27 cellular contexts compared by ENCODE assay signal in the genomic region with DNA sequence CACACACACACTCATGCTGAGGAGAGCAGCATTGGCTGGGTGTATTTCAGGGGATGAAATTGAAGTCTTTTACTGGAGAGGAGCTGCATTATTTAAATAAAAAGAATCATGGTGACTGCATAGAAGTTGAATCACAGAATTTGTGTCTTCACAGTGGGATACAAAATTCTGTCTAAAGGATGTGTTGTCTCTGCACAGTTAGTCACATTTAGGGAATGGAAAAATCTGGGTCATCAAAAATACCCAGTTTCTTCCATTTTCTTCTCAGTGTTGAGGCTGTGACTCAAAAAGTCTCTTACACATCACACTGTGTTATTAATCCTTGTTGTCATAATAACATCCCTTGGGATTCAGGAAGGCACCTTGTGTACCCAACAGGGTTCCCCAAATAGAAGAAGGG. TPM values are rescaled to one million over a fixed set of nuclear protein-coding genes. Genes with fewer than 3 reads are reported as not detected.
DNase-seq lines count a peak whose midpoint lies in the region; ATAC-seq and TF ChIP-seq lines count a peak whose summit lies in the region.
"Had no signal": no experiment of that assay in that cellular context is flagged by ENCODE, and none has a peak within 500 bp of the region (broad histone marks: within the 10 kb centered on the region; RNA-seq: fewer than 3 reads in every experiment).

No MANE protein-coding gene starts in this region.

- H3K4me3 ChIP-seq in fibroblast of mammary gland (ENCODE audit: control insufficient read depth, low read depth, low read length), result no peak overlapping the region
- H3K4me3 ChIP-seq: K562, MG63, SJSA1, skin epidermis, transverse colon had no signal

- no peak for TF ChIP-seq CTCF in fibroblast of mammary gland (conservative IDR thresholded peaks at IDR 0.05; ENCODE audit: control insufficient read depth, insufficient read depth, low read depth, low read length)
- no peak for TF ChIP-seq CTCF in mesothelial cell of epicardium (IDR thresholded peaks at IDR 0.05; ENCODE audit: unreplicated experiment)

- no peaks in the 10 kb centered on the region for H3K9me3 Mint-ChIP-seq in activated T-cell treated with anti-CD3 and anti-CD28 coated beads, Interleukin-2, amount 50 U/mL, for 72 hours
- H3K9me3 Mint-ChIP-seq in stimulated activated naive CD8-positive, alpha-beta T cell treated with anti-CD3 and anti-CD28 coated beads, Interleukin-15, amount 100 ng/mL, for 72 hours, result no peaks in the 10 kb centered on the region
- no peaks in the 10 kb centered on the region for H3K9me3 Mint-ChIP-seq in mesothelial cell of epicardium
- H3K9me3 Mint-ChIP-seq: activated naive CD8-positive, alpha-beta T cell treated with anti-CD3 and anti-CD28 coated beads, Interleukin-2, amount 10 ng/mL, durations not matched to agents 7 days and 5 days; CD8-positive, alpha-beta T cell; central memory CD8-positive, alpha-beta T cell; H9; natural killer cell had no signal

- no peaks in the 10 kb centered on the region for H3K36me3 Mint-ChIP-seq in activated T-cell treated with anti-CD3 and anti-CD28 coated beads, Interleukin-2, amount 50 U/mL, for 72 hours (ENCODE audit: insufficient read depth in 2 of 2)
- peaks cover 2% of the 10 kb centered on the region for H3K36me3 Mint-ChIP-seq in mesothelial cell of epicardium
- H3K36me3 Mint-ChIP-seq: activated naive CD8-positive, alpha-beta T cell treated with anti-CD3 and anti-CD28 coated beads, Interleukin-2, amount 10 ng/mL, durations not matched to agents 7 days and 5 days; CD8-positive, alpha-beta T cell; natural killer cell had no signal

- no peak overlapping the region for H3K27ac Mint-ChIP-seq in activated T-cell treated with anti-CD3 and anti-CD28 coated beads, Interleukin-2, amount 50 U/mL, for 72 hours
- no peak overlapping the region for H3K27ac Mint-ChIP-seq in stimulated activated naive CD8-positive, alpha-beta T cell treated with anti-CD3 and anti-CD28 coated beads, Interleukin-15, amount 100 ng/mL, for 72 hours
- no peak overlapping the region for H3K27ac Mint-ChIP-seq in mesothelial cell of epicardium
- H3K27ac Mint-ChIP-seq: activated naive CD8-positive, alpha-beta T cell treated with anti-CD3 and anti-CD28 coated beads, Interleukin-2, amount 10 ng/mL, durations not matched to agents 7 days and 5 days; B cell; CD8-positive, alpha-beta T cell; H9; natural killer cell; T-helper 17 cell had no signal

- H3K27me3 Mint-ChIP-seq in activated T-cell treated with anti-CD3 and anti-CD28 coated beads, Interleukin-2, amount 50 U/mL, for 72 hours (ENCODE audit: low read depth), result peaks cover 35% of the 10 kb centered on the region
- H3K27me3 Mint-ChIP-seq in stimulated activated naive CD8-positive, alpha-beta T cell treated with anti-CD3 and anti-CD28 coated beads, Interleukin-15, amount 100 ng/mL, for 72 hours, result peaks cover 13% of the 10 kb centered on the region
- H3K27me3 Mint-ChIP-seq in mesothelial cell of epicardium (ENCODE audit: low read depth), result no peaks in the 10 kb centered on the region

- peak; percentile 58 to 60 for ATAC-seq in activated T-cell treated with anti-CD3 and anti-CD28 coated beads, Interleukin-2, amount 50 U/mL, for 72 hours (replicated peaks in 1 of 2)
- ATAC-seq in stimulated activated naive CD8-positive, alpha-beta T cell treated with anti-CD3 and anti-CD28 coated beads, Interleukin-15, amount 100 ng/mL, for 72 hours, result peak; percentile 35
- ATAC-seq in GM21825 (IDR thresholded peaks at IDR 0.05; ENCODE audit: unreplicated experiment), result no peak
- ATAC-seq: CD8-positive, alpha-beta T cell; K562; natural killer cell; T-helper 17 cell had no signal

- H3K4me1 Mint-ChIP-seq in activated T-cell treated with anti-CD3 and anti-CD28 coated beads, Interleukin-2, amount 50 U/mL, for 72 hours (ENCODE audit: low read depth), result peaks cover 14% of the 10 kb centered on the region
- H3K4me1 Mint-ChIP-seq in stimulated activated naive CD8-positive, alpha-beta T cell treated with anti-CD3 and anti-CD28 coated beads, Interleukin-15, amount 100 ng/mL, for 72 hours, result peaks cover 7% of the 10 kb centered on the region
- no peaks in the 10 kb centered on the region for H3K4me1 Mint-ChIP-seq in mesothelial cell of epicardium
- H3K4me1 Mint-ChIP-seq: B cell; central memory CD8-positive, alpha-beta T cell; T-helper 17 cell had no signal

- no peak for DNase-seq in activated T-cell treated with anti-CD3 and anti-CD28 coated beads, Interleukin-2, amount 50 U/mL, for 72 hours
- DNase-seq in activated T-cell treated with anti-CD3 and anti-CD28 coated beads for 4 hours (no peak), RKO (ENCODE audit: low spot score) (peak; percentile 50), fibroblast of mammary gland (ENCODE audit: low read depth) (peak; percentile 53), mesothelial cell of epicardium (ENCODE audit: low spot score in 2 of 2, unreplicated experiment in 2 of 2) (no peak)
- no peak for DNase-seq in stimulated activated naive CD8-positive, alpha-beta T cell treated with anti-CD3 and anti-CD28 coated beads, Interleukin-15, amount 100 ng/mL, for 72 hours
- DNase-seq in stimulated activated CD4-positive, alpha-beta T cell treated with anti-CD3 and anti-CD28 coated beads, Interleukin-2, amount 100 ng/mL, for 48 hours, result no peak
- DNase-seq: activated CD4-positive, alpha-beta T cell treated with anti-CD3 and anti-CD28 coated beads for 4 hours; activated naive CD8-positive, alpha-beta T cell treated with anti-CD3 and anti-CD28 coated beads, Interleukin-2, amount 10 ng/mL, durations not matched to agents 7 days and 5 days; CD8-positive, alpha-beta T cell; DMS 273 treated with DMSO at 0.1 percent for 48 hours; H9; MG63; natural killer cell; NCI-H1417; NCI-H774; occipital lobe; RPMI8226; stimulated activated CD8-positive, alpha-beta memory T cell treated with anti-CD3 and anti-CD28 coated beads, Interleukin-4, amount 100 ng/mL, for 48 hours; T-helper 17 cell; transverse colon had no signal

- no peak overlapping the region for H3K4me3 Mint-ChIP-seq in activated T-cell treated with anti-CD3 and anti-CD28 coated beads, Interleukin-2, amount 50 U/mL, for 72 hours
- no peak overlapping the region for H3K4me3 Mint-ChIP-seq in stimulated activated naive CD8-positive, alpha-beta T cell treated with anti-CD3 and anti-CD28 coated beads, Interleukin-15, amount 100 ng/mL, for 72 hours
- no peak overlapping the region for H3K4me3 Mint-ChIP-seq in mesothelial cell of epicardium
- H3K4me3 Mint-ChIP-seq: activated naive CD8-positive, alpha-beta T cell treated with anti-CD3 and anti-CD28 coated beads, Interleukin-2, amount 10 ng/mL, durations not matched to agents 7 days and 5 days; B cell; CD8-positive, alpha-beta T cell; central memory CD8-positive, alpha-beta T cell; H9; natural killer cell; T-helper 17 cell had no signal

RNA-seq across cellular contexts. Expression of gene PAPSS2, which starts 10.9 kb away (rescaled TPM):
- under 1 TPM; 0.53 to 0.69 TPM for total RNA-seq in activated T-cell treated with anti-CD3 and anti-CD28 coated beads, Interleukin-2, amount 50 U/mL, for 72 hours
- total RNA-seq in mesothelial cell of epicardium, result 13.2 to 16.9 TPM (median 13.7 TPM) in 3 replicates
- total RNA-seq: B cell; CD8-positive, alpha-beta T cell had no signal

Comparison
In these comparisons a context has a peak if more than half of its experiments do, and no peak if none do; other contexts are left out.
1. DNase-seq: peak in RKO (single experiment) and fibroblast of mammary gland (single experiment); none in activated T-cell treated with anti-CD3 and anti-CD28 coated beads, Interleukin-2, amount 50 U/mL, for 72 hours (0 of 2), activated T-cell treated with anti-CD3 and anti-CD28 coated beads for 4 hours (single experiment), stimulated activated naive CD8-positive, alpha-beta T cell treated with anti-CD3 and anti-CD28 coated beads, Interleukin-15, amount 100 ng/mL, for 72 hours (0 of 2), stimulated activated CD4-positive, alpha-beta T cell treated with anti-CD3 and anti-CD28 coated beads, Interleukin-2, amount 100 ng/mL, for 48 hours (0 of 2) and mesothelial cell of epicardium (0 of 2).